ENCODE assay signal across 28 cellular contexts in genomic region chr10:49736564-49737113, GRCh38. TPM values are rescaled to one million over a fixed set of nuclear protein-coding genes. Genes with fewer than 3 reads are reported as not detected.
"Had no signal": no experiment of that assay in that cellular context is flagged by ENCODE, and none has a peak within 500 bp of the region (broad histone marks: within the 10 kb centered on the region; RNA-seq: fewer than 3 reads in every experiment).

No MANE protein-coding gene starts in this region.

- H3K4me3 ChIP-seq: ascending aorta, body of pancreas, cardiac muscle cell, K562, Peyer's patch, SJSA1 had no signal

- H3K27ac ChIP-seq: ascending aorta, body of pancreas, cardiac muscle cell, Peyer's patch, RWPE1, SJSA1 had no signal

- H3K4me1 ChIP-seq: ascending aorta, body of pancreas, Peyer's patch, SJSA1 had no signal

- H3K36me3 ChIP-seq: ascending aorta, Peyer's patch, SJSA1 had no signal

- ATAC-seq: activated CD4-positive, alpha-beta T cell treated with anti-CD3 and anti-CD28 coated beads for 36 hours; activated CD8-positive, alpha-beta T cell treated with anti-CD3 and anti-CD28 coated beads, Interleukin-2, amount 10 ng/mL, durations not matched to agents 7 days and 5 days; activated naive CD4-positive, alpha-beta T cell treated with anti-CD3 and anti-CD28 coated beads, Interleukin-2, amount 50 U/mL, for 72 hours; activated naive CD8-positive, alpha-beta T cell treated with anti-CD3 and anti-CD28 coated beads, Interleukin-2, amount 50 U/mL, for 24 hours; body of pancreas; K562; T-cell had no signal

- DNase-seq: activated CD4-positive, alpha-beta T cell treated with anti-CD3 and anti-CD28 coated beads for 36 hours; activated CD8-positive, alpha-beta memory T cell treated with anti-CD3 and anti-CD28 coated beads, Interleukin-2, amount 50 U/mL, for 48 hours; activated CD8-positive, alpha-beta T cell treated with anti-CD3 and anti-CD28 coated beads, Interleukin-2, amount 10 ng/mL, durations not matched to agents 7 days and 5 days; activated naive CD4-positive, alpha-beta T cell treated with Interleukin-2 at 50 U/mL for 16 hours; activated naive CD8-positive, alpha-beta T cell treated with anti-CD3 and anti-CD28 coated beads, Interleukin-2, amount 50 U/mL, for 24 hours; activated T-cell treated with anti-CD3 and anti-CD28 coated beads, Interleukin-2, amount 50 U/mL, for 1 hour; amniotic stem cell; body of pancreas; Karpas-422; MM.1S; NCI-H1105; NCI-H1436; NCI-H1694 treated with DMSO at 0.1 percent for 48 hours; NCI-H2029 treated with DMSO at 0.1 percent for 48 hours; NCI-H510A treated with DMSO at 0.1 percent for 48 hours; NCI-H69; NK-92 treated with Interleukin-12 subunit alpha and Interleukin-12 subunit beta, amount 100 ng/mL, for 24 hours; SHP77; T-cell; T-helper 2 cell; T1000 had no signal

- H3K9me3 ChIP-seq: ascending aorta, body of pancreas, Peyer's patch had no signal

- H3K27me3 ChIP-seq: ascending aorta, body of pancreas, cardiac muscle cell, Peyer's patch, SJSA1 had no signal

RNA-seq across cellular contexts. Expression of gene OGDHL, which starts 25.5 kb away (rescaled TPM):
- total RNA-seq: ascending aorta, SJSA1 had no signal

RNA-seq across cellular contexts. Expression of gene C10orf53, which starts 57.2 kb away (rescaled TPM):
- total RNA-seq: activated CD4-positive, alpha-beta T cell treated with anti-CD3 and anti-CD28 coated beads for 36 hours; activated CD8-positive, alpha-beta T cell treated with anti-CD3 and anti-CD28 coated beads, Interleukin-2, amount 10 ng/mL, durations not matched to agents 7 days and 5 days; activated naive CD4-positive, alpha-beta T cell treated with anti-CD3 and anti-CD28 coated beads, Interleukin-2, amount 50 U/mL, for 72 hours; ascending aorta; body of pancreas; cardiac muscle cell; K562; Peyer's patch; SJSA1; T-cell had no signal
